15 cellular contexts compared by ENCODE assay signal in the genomic region with DNA sequence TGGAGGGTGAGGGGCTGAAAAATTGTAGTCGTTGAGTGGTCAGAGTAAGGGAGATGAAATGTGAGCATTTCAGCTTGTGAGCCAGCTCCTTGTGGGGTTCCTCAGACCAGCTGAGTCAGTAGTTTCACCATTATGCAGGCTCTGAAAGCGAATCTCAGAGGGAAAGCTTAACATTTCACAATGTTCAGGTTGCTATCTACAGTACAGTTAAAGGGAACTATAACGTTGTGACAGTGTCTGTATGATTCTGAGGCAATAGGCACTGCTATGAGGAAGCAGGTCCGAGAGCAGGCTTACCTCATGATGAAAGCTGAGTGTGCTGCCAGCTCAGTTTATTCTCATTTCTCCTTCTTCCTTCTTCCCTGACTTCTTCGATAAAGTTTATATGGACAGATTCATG.
"Had no signal": no experiment of that assay in that cellular context is flagged by ENCODE, and none has a peak within 500 bp of the region (broad histone marks: within the 10 kb centered on the region; RNA-seq: fewer than 3 reads in every experiment).

No MANE protein-coding gene starts in this region.

- H3K27me3 ChIP-seq: right atrium auricular region, transverse colon had no signal

- H3K4me3 Mint-ChIP-seq: activated naive CD4-positive, alpha-beta T cell treated with anti-CD3 and anti-CD28 coated beads, Interleukin-2, amount 50 U/mL, for 24 hours; brain; central memory CD8-positive, alpha-beta T cell; endodermal cell; immature natural killer cell; naive thymus-derived CD8-positive, alpha-beta T cell; stimulated activated memory B cell treated with anti-CD40 and anti-IgM and Interleukin-4, amounts not matched to agents 10 μg/mL and 1 μg/mL and 100 μg/mL, for 72 hours had no signal

- H3K4me3 ChIP-seq: lung, right atrium auricular region, transverse colon had no signal

- DNase-seq: activated CD4-positive, alpha-beta T cell treated with anti-CD3 and anti-CD28 coated beads, Interleukin-2, amount 50 U/mL, for 4 hours; activated CD4-positive, CD25-positive, alpha-beta regulatory T cell treated with anti-CD3 and anti-CD28 coated beads, Interleukin-2, amount 50 U/mL, for 72 hours; activated T-cell treated with anti-CD3 and anti-CD28 coated beads, Interleukin-2, amount 50 U/mL, for 1 hour; endodermal cell; erythroblast; immature natural killer cell; naive thymus-derived CD8-positive, alpha-beta T cell; posterior cingulate gyrus; transverse colon had no signal

- H3K27ac Mint-ChIP-seq: activated naive CD4-positive, alpha-beta T cell treated with anti-CD3 and anti-CD28 coated beads, Interleukin-2, amount 50 U/mL, for 24 hours; brain; endodermal cell; immature natural killer cell; naive thymus-derived CD8-positive, alpha-beta T cell; stimulated activated memory B cell treated with anti-CD40 and anti-IgM and Interleukin-4, amounts not matched to agents 10 μg/mL and 1 μg/mL and 100 μg/mL, for 72 hours had no signal

- ATAC-seq: naive thymus-derived CD8-positive, alpha-beta T cell; stimulated activated memory B cell treated with anti-CD40 and anti-IgM and Interleukin-4, amounts not matched to agents 10 μg/mL and 1 μg/mL and 100 μg/mL, for 72 hours had no signal

- H3K36me3 Mint-ChIP-seq: activated naive CD4-positive, alpha-beta T cell treated with anti-CD3 and anti-CD28 coated beads, Interleukin-2, amount 50 U/mL, for 24 hours; brain; immature natural killer cell; naive thymus-derived CD8-positive, alpha-beta T cell; stimulated activated memory B cell treated with anti-CD40 and anti-IgM and Interleukin-4, amounts not matched to agents 10 μg/mL and 1 μg/mL and 100 μg/mL, for 72 hours had no signal

- H3K27me3 Mint-ChIP-seq: activated naive CD4-positive, alpha-beta T cell treated with anti-CD3 and anti-CD28 coated beads, Interleukin-2, amount 50 U/mL, for 24 hours; brain; central memory CD8-positive, alpha-beta T cell; naive thymus-derived CD8-positive, alpha-beta T cell; stimulated activated memory B cell treated with anti-CD40 and anti-IgM and Interleukin-4, amounts not matched to agents 10 μg/mL and 1 μg/mL and 100 μg/mL, for 72 hours had no signal

- H3K36me3 ChIP-seq: right atrium auricular region, transverse colon had no signal

- H3K4me1 ChIP-seq: right atrium auricular region, transverse colon had no signal

- H3K4me1 Mint-ChIP-seq: activated naive CD4-positive, alpha-beta T cell treated with anti-CD3 and anti-CD28 coated beads, Interleukin-2, amount 50 U/mL, for 24 hours; brain; central memory CD8-positive, alpha-beta T cell; immature natural killer cell; naive thymus-derived CD8-positive, alpha-beta T cell; stimulated activated memory B cell treated with anti-CD40 and anti-IgM and Interleukin-4, amounts not matched to agents 10 μg/mL and 1 μg/mL and 100 μg/mL, for 72 hours had no signal

- H3K27ac ChIP-seq: right atrium auricular region, transverse colon had no signal
